16 cellular contexts compared by ENCODE assay signal in genomic region chr1:12592496-12592895, GRCh38. TPM values are rescaled to one million over a fixed set of nuclear protein-coding genes. Genes with fewer than 3 reads are reported as not detected.
DNase-seq lines count a peak whose midpoint lies in the region; ATAC-seq and TF ChIP-seq lines count a peak whose summit lies in the region.
"Had no signal": no experiment of that assay in that cellular context is flagged by ENCODE, and none has a peak within 500 bp of the region (broad histone marks: within the 10 kb centered on the region; RNA-seq: fewer than 3 reads in every experiment).

No MANE protein-coding gene starts in this region.

- WGBS in thyroid gland, 2 donors = 83 to 88% methylated on average over 7 of the region's 7 CpGs

- H3K36me3 Mint-ChIP-seq in activated CD4-positive, alpha-beta T cell treated with anti-CD3 and anti-CD28 coated beads, Interleukin-2, amount 10 ng/mL, durations not matched to agents 24 days and 14 days (ENCODE audit: low read depth) = peaks cover 32% of the 10 kb centered on the region
- peaks cover 4% of the 10 kb centered on the region for H3K36me3 Mint-ChIP-seq in brain

- peak overlapping the region; percentile 30 for H3K27ac Mint-ChIP-seq in activated CD4-positive, alpha-beta T cell treated with anti-CD3 and anti-CD28 coated beads, Interleukin-2, amount 10 ng/mL, durations not matched to agents 24 days and 14 days
- H3K27ac Mint-ChIP-seq in brain = peak overlapping the region in 4 of 5 experiments; percentile 40 to 87 (median 74)

- intact Hi-C loops in activated CD4-positive, alpha-beta T cell treated with anti-CD3 and anti-CD28 coated beads, Interleukin-2, amount 10 ng/mL, durations not matched to agents 24 days and 14 days (cut with micrococcal nuclease) = no loop called here
- intact Hi-C loops in lower lobe of right lung (cut with DNase I) = no loop called here
- intact Hi-C loops in thyroid gland (cut with DNase I) = no loop called here

- H3K27ac ChIP-seq in lower lobe of right lung = peak overlapping the region; percentile 54
- H3K27ac ChIP-seq in thyroid gland = peak overlapping the region; percentile 85 to 97 (median 94)
- H3K27ac ChIP-seq: 22Rv1 had no signal

- H3K4me1 ChIP-seq in lower lobe of right lung (peaks cover 64% of the 10 kb centered on the region), thyroid gland (peaks cover 44 to 61% of the 10 kb centered on the region in 2 donors)

- no peak overlapping the region for H3K4me3 Mint-ChIP-seq in activated CD4-positive, alpha-beta T cell treated with anti-CD3 and anti-CD28 coated beads, Interleukin-2, amount 10 ng/mL, durations not matched to agents 24 days and 14 days
- no peak overlapping the region for H3K4me3 Mint-ChIP-seq in brain

- H3K36me3 ChIP-seq in lower lobe of right lung (peaks cover 38% of the 10 kb centered on the region), thyroid gland (no peaks in the 10 kb centered on the region)

- TF ChIP-seq POLR2A in thyroid gland (IDR thresholded peaks at IDR 0.05) = no peak

- H3K9me3 ChIP-seq in lower lobe of right lung = no peaks in the 10 kb centered on the region
- H3K9me3 ChIP-seq in thyroid gland = no peaks in the 10 kb centered on the region

- ATAC-seq in lower lobe of right lung (no peak), GM19467 (IDR thresholded peaks at IDR 0.05; ENCODE audit: unreplicated experiment) (no peak), HG03432 (IDR thresholded peaks at IDR 0.05; ENCODE audit: unreplicated experiment) (no peak)
- ATAC-seq: PC-3 had no signal

- H3K4me3 ChIP-seq in lower lobe of right lung (no peak overlapping the region), thyroid gland (replicated peaks in 1 of 3) (no peak overlapping the region)

- H3K4me1 Mint-ChIP-seq in activated CD4-positive, alpha-beta T cell treated with anti-CD3 and anti-CD28 coated beads, Interleukin-2, amount 10 ng/mL, durations not matched to agents 24 days and 14 days = peaks cover 20% of the 10 kb centered on the region
- peaks cover 29% of the 10 kb centered on the region for H3K4me1 Mint-ChIP-seq in brain

- H3K27me3 ChIP-seq in lower lobe of right lung (ENCODE audit: low read depth) = no peaks in the 10 kb centered on the region
- H3K27me3 ChIP-seq in thyroid gland = no peaks in the 10 kb centered on the region

- DNase-seq in activated CD4-positive, alpha-beta T cell treated with anti-CD3 and anti-CD28 coated beads, Interleukin-2, amount 10 ng/mL, durations not matched to agents 24 days and 14 days = no peak
- no peak for DNase-seq in activated CD4-positive, alpha-beta T cell treated with anti-CD3 and anti-CD28 coated beads for 48 hours
- DNase-seq in lower lobe of right lung (no peak), thyroid gland (no peak), Ammon's horn (ENCODE audit: low spot score) (no peak)
- DNase-seq: CD8-positive, alpha-beta memory T cell; GDM1; IMR-90; NCI-H1417 treated with DMSO at 0.1 percent for 48 hours; NCI-H446; PC-3 had no signal

- H3K9me3 Mint-ChIP-seq in activated CD4-positive, alpha-beta T cell treated with anti-CD3 and anti-CD28 coated beads, Interleukin-2, amount 10 ng/mL, durations not matched to agents 24 days and 14 days = no peaks in the 10 kb centered on the region
- peaks cover 0 to 3% (median 0%) of the 10 kb centered on the region in 5 experiments for H3K9me3 Mint-ChIP-seq in brain
- H3K9me3 Mint-ChIP-seq: CD8-positive, alpha-beta memory T cell had no signal

- TF ChIP-seq CTCF in brain (conservative IDR thresholded peaks at IDR 0.05) (no peak), lower lobe of right lung (IDR thresholded peaks at IDR 0.05) (no peak), thyroid gland (IDR thresholded peaks at IDR 0.05) (no peak)

- H3K27me3 Mint-ChIP-seq in activated CD4-positive, alpha-beta T cell treated with anti-CD3 and anti-CD28 coated beads, Interleukin-2, amount 10 ng/mL, durations not matched to agents 24 days and 14 days = peaks cover 7% of the 10 kb centered on the region
- no peaks in the 10 kb centered on the region for H3K27me3 Mint-ChIP-seq in brain

RNA-seq across cellular contexts. Expression of gene DHRS3, which starts 25.5 kb away (rescaled TPM):
- 66.4 and 69.2 TPM in 2 replicates for total RNA-seq in activated CD4-positive, alpha-beta T cell treated with anti-CD3 and anti-CD28 coated beads, Interleukin-2, amount 10 ng/mL, durations not matched to agents 24 days and 14 days
- 15.9 TPM for polyA plus RNA-seq in brain (ENCODE audit: insufficient read depth, low read depth, low replicate concordance)
- total RNA-seq in lower lobe of right lung (135 TPM), thyroid gland (100 to 1,000 TPM; 181 to 304 (median 268) TPM)

RNA-seq across cellular contexts. Expression of gene AADACL4, which starts 51.4 kb away (rescaled TPM):
- total RNA-seq in activated CD4-positive, alpha-beta T cell treated with anti-CD3 and anti-CD28 coated beads, Interleukin-2, amount 10 ng/mL, durations not matched to agents 24 days and 14 days = not detected in 2 replicates
- not detected for polyA plus RNA-seq in brain (ENCODE audit: insufficient read depth, low read depth, low replicate concordance)
- total RNA-seq in lower lobe of right lung (not detected), thyroid gland (not detected)
- total RNA-seq: CD8-positive, alpha-beta memory T cell; dermis microvascular lymphatic vessel endothelial cell; IMR-90; PC-3 had no signal
- polyA plus RNA-seq: CD8-positive, alpha-beta memory T cell; IMR-90 had no signal
